1 cellular context compared by ENCODE assay signal in the genomic region with DNA sequence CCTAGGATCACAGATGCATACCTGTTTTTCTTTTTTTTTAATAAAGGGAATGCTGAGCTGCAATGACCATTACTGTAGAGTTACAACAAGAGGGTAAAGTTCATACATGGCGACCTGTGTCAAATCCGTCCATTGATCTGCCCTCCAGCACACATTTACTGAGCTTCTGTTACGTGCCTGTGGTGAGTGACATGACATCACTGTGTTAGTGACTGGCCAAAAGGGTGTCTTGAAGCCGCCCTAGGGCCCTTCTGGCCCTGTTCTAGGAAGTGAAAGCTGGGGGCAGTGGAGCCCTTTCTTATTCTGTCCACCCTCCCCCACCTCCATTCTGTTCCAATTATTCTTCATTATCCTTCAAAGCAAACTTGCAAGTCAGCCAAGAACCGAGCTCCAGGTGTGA.
A peak's percentile ranks its signal among the peaks of the same experiment; 100 is the strongest.
TF ChIP-seq lines count a peak whose summit lies in the region.

No MANE protein-coding gene starts in this region.

TF ChIP-seq in HepG2, 621 proteins besides CTCF, POLR2A, EP300 and RAD21 (continued from another document and continues in another):
- TF ChIP-seq, protein P1, sequence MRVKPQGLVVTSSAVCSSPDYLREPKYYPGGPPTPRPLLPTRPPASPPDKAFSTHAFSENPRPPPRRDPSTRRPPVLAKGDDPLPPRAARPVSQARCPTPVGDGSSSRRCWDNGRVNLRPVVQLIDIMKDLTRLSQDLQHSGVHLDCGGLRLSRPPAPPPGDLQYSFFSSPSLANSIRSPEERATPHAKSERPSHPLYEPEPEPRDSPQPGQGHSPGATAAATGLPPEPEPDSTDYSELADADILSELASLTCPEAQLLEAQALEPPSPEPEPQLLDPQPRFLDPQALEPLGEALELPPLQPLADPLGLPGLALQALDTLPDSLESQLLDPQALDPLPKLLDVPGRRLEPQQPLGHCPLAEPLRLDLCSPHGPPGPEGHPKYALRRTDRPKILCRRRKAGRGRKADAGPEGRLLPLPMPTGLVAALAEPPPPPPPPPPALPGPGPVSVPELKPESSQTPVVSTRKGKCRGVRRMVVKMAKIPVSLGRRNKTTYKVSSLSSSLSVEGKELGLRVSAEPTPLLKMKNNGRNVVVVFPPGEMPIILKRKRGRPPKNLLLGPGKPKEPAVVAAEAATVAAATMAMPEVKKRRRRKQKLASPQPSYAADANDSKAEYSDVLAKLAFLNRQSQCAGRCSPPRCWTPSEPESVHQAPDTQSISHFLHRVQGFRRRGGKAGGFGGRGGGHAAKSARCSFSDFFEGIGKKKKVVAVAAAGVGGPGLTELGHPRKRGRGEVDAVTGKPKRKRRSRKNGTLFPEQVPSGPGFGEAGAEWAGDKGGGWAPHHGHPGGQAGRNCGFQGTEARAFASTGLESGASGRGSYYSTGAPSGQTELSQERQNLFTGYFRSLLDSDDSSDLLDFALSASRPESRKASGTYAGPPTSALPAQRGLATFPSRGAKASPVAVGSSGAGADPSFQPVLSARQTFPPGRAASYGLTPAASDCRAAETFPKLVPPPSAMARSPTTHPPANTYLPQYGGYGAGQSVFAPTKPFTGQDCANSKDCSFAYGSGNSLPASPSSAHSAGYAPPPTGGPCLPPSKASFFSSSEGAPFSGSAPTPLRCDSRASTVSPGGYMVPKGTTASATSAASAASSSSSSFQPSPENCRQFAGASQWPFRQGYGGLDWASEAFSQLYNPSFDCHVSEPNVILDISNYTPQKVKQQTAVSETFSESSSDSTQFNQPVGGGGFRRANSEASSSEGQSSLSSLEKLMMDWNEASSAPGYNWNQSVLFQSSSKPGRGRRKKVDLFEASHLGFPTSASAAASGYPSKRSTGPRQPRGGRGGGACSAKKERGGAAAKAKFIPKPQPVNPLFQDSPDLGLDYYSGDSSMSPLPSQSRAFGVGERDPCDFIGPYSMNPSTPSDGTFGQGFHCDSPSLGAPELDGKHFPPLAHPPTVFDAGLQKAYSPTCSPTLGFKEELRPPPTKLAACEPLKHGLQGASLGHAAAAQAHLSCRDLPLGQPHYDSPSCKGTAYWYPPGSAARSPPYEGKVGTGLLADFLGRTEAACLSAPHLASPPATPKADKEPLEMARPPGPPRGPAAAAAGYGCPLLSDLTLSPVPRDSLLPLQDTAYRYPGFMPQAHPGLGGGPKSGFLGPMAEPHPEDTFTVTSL (CRISPR knock-in tag; IDR thresholded peaks at IDR 0.05; ENCODE audit: borderline replicate concordance) = peak; percentile 47; the same call in 1 of the 2 replicates
- TF ChIP-seq, protein P2, sequence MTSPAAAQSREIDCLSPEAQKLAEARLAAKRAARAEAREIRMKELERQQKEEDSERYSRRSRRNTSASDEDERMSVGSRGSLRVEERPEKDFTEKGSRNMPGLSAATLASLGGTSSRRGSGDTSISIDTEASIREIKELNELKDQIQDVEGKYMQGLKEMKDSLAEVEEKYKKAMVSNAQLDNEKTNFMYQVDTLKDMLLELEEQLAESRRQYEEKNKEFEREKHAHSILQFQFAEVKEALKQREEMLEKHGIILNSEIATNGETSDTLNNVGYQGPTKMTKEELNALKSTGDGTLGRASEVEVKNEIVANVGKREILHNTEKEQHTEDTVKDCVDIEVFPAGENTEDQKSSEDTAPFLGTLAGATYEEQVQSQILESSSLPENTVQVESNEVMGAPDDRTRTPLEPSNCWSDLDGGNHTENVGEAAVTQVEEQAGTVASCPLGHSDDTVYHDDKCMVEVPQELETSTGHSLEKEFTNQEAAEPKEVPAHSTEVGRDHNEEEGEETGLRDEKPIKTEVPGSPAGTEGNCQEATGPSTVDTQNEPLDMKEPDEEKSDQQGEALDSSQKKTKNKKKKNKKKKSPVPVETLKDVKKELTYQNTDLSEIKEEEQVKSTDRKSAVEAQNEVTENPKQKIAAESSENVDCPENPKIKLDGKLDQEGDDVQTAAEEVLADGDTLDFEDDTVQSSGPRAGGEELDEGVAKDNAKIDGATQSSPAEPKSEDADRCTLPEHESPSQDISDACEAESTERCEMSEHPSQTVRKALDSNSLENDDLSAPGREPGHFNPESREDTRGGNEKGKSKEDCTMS (CRISPR knock-in tag; conservative IDR thresholded peaks at IDR 0.05) = no peak
- TF ChIP-seq, protein P3, sequence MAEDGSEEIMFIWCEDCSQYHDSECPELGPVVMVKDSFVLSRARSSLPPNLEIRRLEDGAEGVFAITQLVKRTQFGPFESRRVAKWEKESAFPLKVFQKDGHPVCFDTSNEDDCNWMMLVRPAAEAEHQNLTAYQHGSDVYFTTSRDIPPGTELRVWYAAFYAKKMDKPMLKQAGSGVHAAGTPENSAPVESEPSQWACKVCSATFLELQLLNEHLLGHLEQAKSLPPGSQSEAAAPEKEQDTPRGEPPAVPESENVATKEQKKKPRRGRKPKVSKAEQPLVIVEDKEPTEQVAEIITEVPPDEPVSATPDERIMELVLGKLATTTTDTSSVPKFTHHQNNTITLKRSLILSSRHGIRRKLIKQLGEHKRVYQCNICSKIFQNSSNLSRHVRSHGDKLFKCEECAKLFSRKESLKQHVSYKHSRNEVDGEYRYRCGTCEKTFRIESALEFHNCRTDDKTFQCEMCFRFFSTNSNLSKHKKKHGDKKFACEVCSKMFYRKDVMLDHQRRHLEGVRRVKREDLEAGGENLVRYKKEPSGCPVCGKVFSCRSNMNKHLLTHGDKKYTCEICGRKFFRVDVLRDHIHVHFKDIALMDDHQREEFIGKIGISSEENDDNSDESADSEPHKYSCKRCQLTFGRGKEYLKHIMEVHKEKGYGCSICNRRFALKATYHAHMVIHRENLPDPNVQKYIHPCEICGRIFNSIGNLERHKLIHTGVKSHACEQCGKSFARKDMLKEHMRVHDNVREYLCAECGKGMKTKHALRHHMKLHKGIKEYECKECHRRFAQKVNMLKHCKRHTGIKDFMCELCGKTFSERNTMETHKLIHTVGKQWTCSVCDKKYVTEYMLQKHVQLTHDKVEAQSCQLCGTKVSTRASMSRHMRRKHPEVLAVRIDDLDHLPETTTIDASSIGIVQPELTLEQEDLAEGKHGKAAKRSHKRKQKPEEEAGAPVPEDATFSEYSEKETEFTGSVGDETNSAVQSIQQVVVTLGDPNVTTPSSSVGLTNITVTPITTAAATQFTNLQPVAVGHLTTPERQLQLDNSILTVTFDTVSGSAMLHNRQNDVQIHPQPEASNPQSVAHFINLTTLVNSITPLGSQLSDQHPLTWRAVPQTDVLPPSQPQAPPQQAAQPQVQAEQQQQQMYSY (CRISPR knock-in tag; IDR thresholded peaks at IDR 0.05) = no peak
- TF ChIP-seq, protein P4, sequence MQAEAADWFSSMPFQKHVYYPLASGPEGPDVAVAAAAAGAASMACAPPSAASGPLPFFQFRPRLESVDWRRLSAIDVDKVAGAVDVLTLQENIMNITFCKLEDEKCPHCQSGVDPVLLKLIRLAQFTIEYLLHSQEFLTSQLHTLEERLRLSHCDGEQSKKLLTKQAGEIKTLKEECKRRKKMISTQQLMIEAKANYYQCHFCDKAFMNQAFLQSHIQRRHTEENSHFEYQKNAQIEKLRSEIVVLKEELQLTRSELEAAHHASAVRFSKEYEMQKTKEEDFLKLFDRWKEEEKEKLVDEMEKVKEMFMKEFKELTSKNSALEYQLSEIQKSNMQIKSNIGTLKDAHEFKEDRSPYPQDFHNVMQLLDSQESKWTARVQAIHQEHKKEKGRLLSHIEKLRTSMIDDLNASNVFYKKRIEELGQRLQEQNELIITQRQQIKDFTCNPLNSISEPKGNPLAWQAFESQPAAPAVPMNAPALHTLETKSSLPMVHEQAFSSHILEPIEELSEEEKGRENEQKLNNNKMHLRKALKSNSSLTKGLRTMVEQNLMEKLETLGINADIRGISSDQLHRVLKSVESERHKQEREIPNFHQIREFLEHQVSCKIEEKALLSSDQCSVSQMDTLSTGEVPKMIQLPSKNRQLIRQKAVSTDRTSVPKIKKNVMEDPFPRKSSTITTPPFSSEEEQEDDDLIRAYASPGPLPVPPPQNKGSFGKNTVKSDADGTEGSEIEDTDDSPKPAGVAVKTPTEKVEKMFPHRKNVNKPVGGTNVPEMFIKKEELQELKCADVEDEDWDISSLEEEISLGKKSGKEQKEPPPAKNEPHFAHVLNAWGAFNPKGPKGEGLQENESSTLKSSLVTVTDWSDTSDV (CRISPR knock-in tag; IDR thresholded peaks at IDR 0.05) = no peak
- TF ChIP-seq EED (CRISPR knock-in tag; IDR thresholded peaks at IDR 0.05) (no peak), ATAD3A (CRISPR knock-in tag; IDR thresholded peaks at IDR 0.05) (no peak), POGZ (CRISPR knock-in tag; IDR thresholded peaks at IDR 0.05) (peak; percentile 20; the same call in 1 of the 2 replicates), ZKSCAN8 (CRISPR knock-in tag; IDR thresholded peaks at IDR 0.05; ENCODE audit: borderline replicate concordance) (no peak), HNRNPUL1 (IDR thresholded peaks at IDR 0.05; ENCODE audit: low read depth, low read length) (no peak), ZNF160 (CRISPR knock-in tag; IDR thresholded peaks at IDR 0.05) (no peak), ZNF441 (CRISPR knock-in tag; IDR thresholded peaks at IDR 0.05; ENCODE audit: borderline replicate concordance) (peak; percentile 99), HNF4A (CRISPR knock-in tag; IDR thresholded peaks at IDR 0.05) (peak; percentile 44), ZNF564 (CRISPR knock-in tag; IDR thresholded peaks at IDR 0.05) (no peak), HMGA1 (CRISPR knock-in tag; conservative IDR thresholded peaks at IDR 0.05) (no peak), ZNF546 (CRISPR knock-in tag; conservative IDR thresholded peaks at IDR 0.05) (no peak), ZBTB20 (CRISPR knock-in tag; IDR thresholded peaks at IDR 0.05; ENCODE audit: borderline replicate concordance, low read depth) (no peak), ZNF143 (CRISPR knock-in tag; IDR thresholded peaks at IDR 0.05) (no peak), KMT2B (CRISPR knock-in tag; IDR thresholded peaks at IDR 0.05) (no peak), KDM4B (CRISPR knock-in tag; IDR thresholded peaks at IDR 0.05) (no peak), ZNF552 (CRISPR knock-in tag; IDR thresholded peaks at IDR 0.05; ENCODE audit: borderline replicate concordance) (no peak), ADNP (CRISPR knock-in tag; IDR thresholded peaks at IDR 0.05) (no peak), ZBTB21 (CRISPR knock-in tag; IDR thresholded peaks at IDR 0.05) (peak; percentile 78), MATR3 (CRISPR knock-in tag; IDR thresholded peaks at IDR 0.05) (no peak), HOXA3 (CRISPR knock-in tag; IDR thresholded peaks at IDR 0.05) (peak; percentile 38; the same call in 1 of the 2 replicates), ZNF468 (CRISPR knock-in tag; IDR thresholded peaks at IDR 0.05) (no peak), ELF4 (CRISPR knock-in tag; IDR thresholded peaks at IDR 0.05; ENCODE audit: borderline replicate concordance) (no peak), TCF7L2 (IDR thresholded peaks at IDR 0.05; ENCODE audit: low read depth, low read length) (no peak), MEF2D (CRISPR knock-in tag; IDR thresholded peaks at IDR 0.05) (no peak)
- TF ChIP-seq, protein P5, sequence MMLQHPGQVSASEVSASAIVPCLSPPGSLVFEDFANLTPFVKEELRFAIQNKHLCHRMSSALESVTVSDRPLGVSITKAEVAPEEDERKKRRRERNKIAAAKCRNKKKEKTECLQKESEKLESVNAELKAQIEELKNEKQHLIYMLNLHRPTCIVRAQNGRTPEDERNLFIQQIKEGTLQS (CRISPR knock-in tag; IDR thresholded peaks at IDR 0.05) = no peak
- TF ChIP-seq, protein P6, sequence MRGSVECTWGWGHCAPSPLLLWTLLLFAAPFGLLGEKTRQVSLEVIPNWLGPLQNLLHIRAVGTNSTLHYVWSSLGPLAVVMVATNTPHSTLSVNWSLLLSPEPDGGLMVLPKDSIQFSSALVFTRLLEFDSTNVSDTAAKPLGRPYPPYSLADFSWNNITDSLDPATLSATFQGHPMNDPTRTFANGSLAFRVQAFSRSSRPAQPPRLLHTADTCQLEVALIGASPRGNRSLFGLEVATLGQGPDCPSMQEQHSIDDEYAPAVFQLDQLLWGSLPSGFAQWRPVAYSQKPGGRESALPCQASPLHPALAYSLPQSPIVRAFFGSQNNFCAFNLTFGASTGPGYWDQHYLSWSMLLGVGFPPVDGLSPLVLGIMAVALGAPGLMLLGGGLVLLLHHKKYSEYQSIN (CRISPR knock-in tag; IDR thresholded peaks at IDR 0.05; ENCODE audit: borderline replicate concordance) = no peak
- TF ChIP-seq, protein P7, sequence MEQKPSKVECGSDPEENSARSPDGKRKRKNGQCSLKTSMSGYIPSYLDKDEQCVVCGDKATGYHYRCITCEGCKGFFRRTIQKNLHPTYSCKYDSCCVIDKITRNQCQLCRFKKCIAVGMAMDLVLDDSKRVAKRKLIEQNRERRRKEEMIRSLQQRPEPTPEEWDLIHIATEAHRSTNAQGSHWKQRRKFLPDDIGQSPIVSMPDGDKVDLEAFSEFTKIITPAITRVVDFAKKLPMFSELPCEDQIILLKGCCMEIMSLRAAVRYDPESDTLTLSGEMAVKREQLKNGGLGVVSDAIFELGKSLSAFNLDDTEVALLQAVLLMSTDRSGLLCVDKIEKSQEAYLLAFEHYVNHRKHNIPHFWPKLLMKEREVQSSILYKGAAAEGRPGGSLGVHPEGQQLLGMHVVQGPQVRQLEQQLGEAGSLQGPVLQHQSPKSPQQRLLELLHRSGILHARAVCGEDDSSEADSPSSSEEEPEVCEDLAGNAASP (CRISPR knock-in tag; IDR thresholded peaks at IDR 0.05; ENCODE audit: borderline replicate concordance) = no peak
- TF ChIP-seq, protein P8, sequence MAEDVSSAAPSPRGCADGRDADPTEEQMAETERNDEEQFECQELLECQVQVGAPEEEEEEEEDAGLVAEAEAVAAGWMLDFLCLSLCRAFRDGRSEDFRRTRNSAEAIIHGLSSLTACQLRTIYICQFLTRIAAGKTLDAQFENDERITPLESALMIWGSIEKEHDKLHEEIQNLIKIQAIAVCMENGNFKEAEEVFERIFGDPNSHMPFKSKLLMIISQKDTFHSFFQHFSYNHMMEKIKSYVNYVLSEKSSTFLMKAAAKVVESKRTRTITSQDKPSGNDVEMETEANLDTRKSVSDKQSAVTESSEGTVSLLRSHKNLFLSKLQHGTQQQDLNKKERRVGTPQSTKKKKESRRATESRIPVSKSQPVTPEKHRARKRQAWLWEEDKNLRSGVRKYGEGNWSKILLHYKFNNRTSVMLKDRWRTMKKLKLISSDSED (CRISPR knock-in tag; IDR thresholded peaks at IDR 0.05) = no peak
- TF ChIP-seq, protein P9, sequence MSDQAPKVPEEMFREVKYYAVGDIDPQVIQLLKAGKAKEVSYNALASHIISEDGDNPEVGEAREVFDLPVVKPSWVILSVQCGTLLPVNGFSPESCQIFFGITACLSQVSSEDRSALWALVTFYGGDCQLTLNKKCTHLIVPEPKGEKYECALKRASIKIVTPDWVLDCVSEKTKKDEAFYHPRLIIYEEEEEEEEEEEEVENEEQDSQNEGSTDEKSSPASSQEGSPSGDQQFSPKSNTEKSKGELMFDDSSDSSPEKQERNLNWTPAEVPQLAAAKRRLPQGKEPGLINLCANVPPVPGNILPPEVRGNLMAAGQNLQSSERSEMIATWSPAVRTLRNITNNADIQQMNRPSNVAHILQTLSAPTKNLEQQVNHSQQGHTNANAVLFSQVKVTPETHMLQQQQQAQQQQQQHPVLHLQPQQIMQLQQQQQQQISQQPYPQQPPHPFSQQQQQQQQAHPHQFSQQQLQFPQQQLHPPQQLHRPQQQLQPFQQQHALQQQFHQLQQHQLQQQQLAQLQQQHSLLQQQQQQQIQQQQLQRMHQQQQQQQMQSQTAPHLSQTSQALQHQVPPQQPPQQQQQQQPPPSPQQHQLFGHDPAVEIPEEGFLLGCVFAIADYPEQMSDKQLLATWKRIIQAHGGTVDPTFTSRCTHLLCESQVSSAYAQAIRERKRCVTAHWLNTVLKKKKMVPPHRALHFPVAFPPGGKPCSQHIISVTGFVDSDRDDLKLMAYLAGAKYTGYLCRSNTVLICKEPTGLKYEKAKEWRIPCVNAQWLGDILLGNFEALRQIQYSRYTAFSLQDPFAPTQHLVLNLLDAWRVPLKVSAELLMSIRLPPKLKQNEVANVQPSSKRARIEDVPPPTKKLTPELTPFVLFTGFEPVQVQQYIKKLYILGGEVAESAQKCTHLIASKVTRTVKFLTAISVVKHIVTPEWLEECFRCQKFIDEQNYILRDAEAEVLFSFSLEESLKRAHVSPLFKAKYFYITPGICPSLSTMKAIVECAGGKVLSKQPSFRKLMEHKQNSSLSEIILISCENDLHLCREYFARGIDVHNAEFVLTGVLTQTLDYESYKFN (CRISPR knock-in tag; conservative IDR thresholded peaks at IDR 0.05) = 0 out of 2 replicates have a peak, but pooled peaks have one; percentile 45
- TF ChIP-seq, protein P10, sequence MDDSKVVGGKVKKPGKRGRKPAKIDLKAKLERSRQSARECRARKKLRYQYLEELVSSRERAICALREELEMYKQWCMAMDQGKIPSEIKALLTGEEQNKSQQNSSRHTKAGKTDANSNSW (CRISPR knock-in tag; IDR thresholded peaks at IDR 0.05; ENCODE audit: borderline replicate concordance) = no peak
